Comparison of ENCODE assay signal across 16 cellular contexts in the genomic region with DNA sequence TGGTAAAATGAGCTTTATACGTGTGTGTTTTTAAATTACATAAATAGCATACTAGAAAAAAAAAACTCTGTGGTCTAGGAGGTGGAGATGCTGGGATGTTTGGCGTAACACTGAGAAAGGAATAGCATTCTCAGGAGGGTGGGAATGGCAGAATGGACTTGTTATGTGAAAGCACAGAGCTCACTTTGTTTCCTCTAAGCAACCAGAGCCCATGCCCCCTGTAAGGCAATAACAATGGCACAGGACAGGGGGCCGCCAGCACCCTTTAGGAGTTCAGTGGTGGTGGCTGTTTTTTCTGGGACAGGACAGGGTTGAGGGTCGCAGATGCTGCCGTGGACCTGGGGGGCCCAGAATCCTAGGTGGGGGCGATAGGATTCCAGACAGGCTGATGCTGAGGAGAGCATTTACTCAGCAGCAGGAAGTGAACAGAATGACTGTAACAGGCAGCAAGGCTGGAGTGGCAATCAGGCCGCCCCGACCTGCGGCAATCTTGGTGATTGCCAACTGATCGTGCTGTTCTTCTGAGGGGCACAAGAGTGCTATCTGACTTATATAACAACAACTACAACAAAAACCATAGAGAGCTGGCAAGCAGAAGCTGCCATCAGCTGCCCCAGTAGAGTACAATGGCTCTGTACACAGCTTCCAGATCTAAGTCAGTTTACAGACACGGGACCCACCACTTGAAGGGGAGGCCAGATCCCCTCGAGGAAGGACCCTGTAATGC.
"Had no signal": no experiment of that assay in that cellular context is flagged by ENCODE, and none has a peak within 500 bp of the region (broad histone marks: within the 10 kb centered on the region; RNA-seq: fewer than 3 reads in every experiment).

No MANE protein-coding gene starts in this region.

- H3K27ac Mint-ChIP-seq: activated T-helper 17 cell treated with anti-CD3 and anti-CD28 coated beads, Interleukin-2, amount 50 U/mL, for 72 hours; endodermal cell; naive B cell; T-helper 2 cell treated with Interferon-gamma antibody and Interleukin-4, amounts not matched to agents 5 μg/mL and 100 μg/mL, for 36 hours had no signal

- ATAC-seq: activated T-helper 17 cell treated with anti-CD3 and anti-CD28 coated beads, Interleukin-2, amount 50 U/mL, for 72 hours; left colon; lower lobe of right lung had no signal

- DNase-seq: activated naive CD4-positive, alpha-beta T cell treated with Interleukin-2 at 50 U/mL for 16 hours; activated T-cell treated with anti-CD3 and anti-CD28 coated beads for 4 hours; endodermal cell; left colon; lower lobe of right lung; naive B cell; stimulated activated CD4-positive, alpha-beta T cell treated with anti-CD3 and anti-CD28 coated beads, Interleukin-4, amount 100 ng/mL, for 4 hours; stimulated activated CD8-positive, alpha-beta memory T cell treated with anti-CD3 and anti-CD28 coated beads, Interleukin-4, amount 100 ng/mL, for 48 hours; stimulated activated naive CD4-positive, alpha-beta T cell treated with Interleukin-2 at 50 U/mL for 16 hours; trophoblast cell had no signal

- H3K9me3 ChIP-seq: breast epithelium, right atrium auricular region, suprapubic skin had no signal

- H3K36me3 ChIP-seq: breast epithelium, lower lobe of right lung, right atrium auricular region, suprapubic skin had no signal

- H3K4me3 ChIP-seq: breast epithelium, lower lobe of right lung, right atrium auricular region, skin epidermis, suprapubic skin had no signal

- H3K27ac ChIP-seq: breast epithelium, lower lobe of right lung, right atrium auricular region, skin epidermis, suprapubic skin had no signal

- H3K27me3 ChIP-seq: breast epithelium, right atrium auricular region, suprapubic skin had no signal

- H3K9me3 Mint-ChIP-seq: activated T-helper 17 cell treated with anti-CD3 and anti-CD28 coated beads, Interleukin-2, amount 50 U/mL, for 72 hours had no signal

- H3K4me1 Mint-ChIP-seq: activated T-helper 17 cell treated with anti-CD3 and anti-CD28 coated beads, Interleukin-2, amount 50 U/mL, for 72 hours; naive B cell had no signal

- H3K4me3 Mint-ChIP-seq: activated T-helper 17 cell treated with anti-CD3 and anti-CD28 coated beads, Interleukin-2, amount 50 U/mL, for 72 hours; endodermal cell; naive B cell; T-helper 2 cell treated with Interferon-gamma antibody and Interleukin-4, amounts not matched to agents 5 μg/mL and 100 μg/mL, for 36 hours had no signal
